8 cellular contexts compared by ENCODE assay signal in genomic region chrX:10615931-10616780, GRCh38. TPM values are rescaled to one million over a fixed set of nuclear protein-coding genes. Genes with fewer than 3 reads are reported as not detected.
DNase-seq lines count a peak whose midpoint lies in the region; ATAC-seq and TF ChIP-seq lines count a peak whose summit lies in the region.

No MANE protein-coding gene starts in this region.

- peaks cover 25% of the 10 kb centered on the region for H3K27me3 Mint-ChIP-seq in activated CD4-positive, alpha-beta T cell treated with anti-CD3 and anti-CD28 coated beads, Interleukin-2, amount 10 ng/mL, durations not matched to agents 7 days and 5 days

- no peaks in the 10 kb centered on the region for H3K36me3 Mint-ChIP-seq in activated CD4-positive, alpha-beta T cell treated with anti-CD3 and anti-CD28 coated beads, Interleukin-2, amount 10 ng/mL, durations not matched to agents 7 days and 5 days (ENCODE audit: low read depth)

- no peak overlapping the region for H3K27ac Mint-ChIP-seq in activated CD4-positive, alpha-beta T cell treated with anti-CD3 and anti-CD28 coated beads, Interleukin-2, amount 10 ng/mL, durations not matched to agents 7 days and 5 days

- ATAC-seq in HG02981 (IDR thresholded peaks at IDR 0.05; ENCODE audit: unreplicated experiment): peak; percentile 53
- ATAC-seq in right lobe of liver: peak; percentile 60 to 79 (median 70)
- ATAC-seq in aorta (ENCODE audit: low FRiP score): peak; percentile 71

- H3K4me1 ChIP-seq in right lobe of liver (peaks cover 0 to 15% (median 2%) of the 10 kb centered on the region in 4 donors), aorta (ENCODE audit: control insufficient read depth in 1 of 2, insufficient read depth in 2 of 2, low read length in 2 of 2) (no peaks in the 10 kb centered on the region)

- TF ChIP-seq CTCF in 22Rv1 (IDR thresholded peaks at IDR 0.05) (peak; percentile 75), GM12873 (IDR thresholded peaks at IDR 0.05; ENCODE audit: insufficient read depth, low read depth, low read length, missing control alignments) (peak; percentile 70), right lobe of liver (IDR thresholded peaks at IDR 0.05) (peak; percentile 59 to 81 (median 76))

- CTCF ChIA-PET in activated CD4-positive, alpha-beta T cell treated with anti-CD3 and anti-CD28 coated beads, Interleukin-2, amount 10 ng/mL, durations not matched to agents 7 days and 5 days (lab: Charles Lee): no interaction called here

- H3K9me3 Mint-ChIP-seq in activated CD4-positive, alpha-beta T cell treated with anti-CD3 and anti-CD28 coated beads, Interleukin-2, amount 10 ng/mL, durations not matched to agents 7 days and 5 days: no peaks in the 10 kb centered on the region

- H3K36me3 ChIP-seq in right lobe of liver: no peaks in the 10 kb centered on the region
- H3K36me3 ChIP-seq in aorta (ENCODE audit: control insufficient read depth in 1 of 2, insufficient read depth in 2 of 2, low read length in 1 of 2): no peaks in the 10 kb centered on the region

- H3K27me3 ChIP-seq in right lobe of liver: no peaks in the 10 kb centered on the region
- H3K27me3 ChIP-seq in aorta (ENCODE audit: control insufficient read depth in 1 of 2, insufficient read depth in 2 of 2, low read length in 1 of 2): no peaks in the 10 kb centered on the region

- intact Hi-C loops in right lobe of liver (cut with DNase I): no loop called here
- intact Hi-C loops in aorta (cut with DNase I): loop anchor here (5.0 kb wide), 2 partner anchors 419 to 424 kb away; no protein-coding TSS in a partner anchor

- TF ChIP-seq POLR2A in right lobe of liver (IDR thresholded peaks at IDR 0.05): no peak

- H3K27ac ChIP-seq in 22Rv1 (no peak overlapping the region), right lobe of liver (peak overlapping the region; percentile 5 to 50 (median 42)), aorta (ENCODE audit: low read depth in 1 of 2, low read length in 2 of 2) (no peak overlapping the region)

- H3K4me1 Mint-ChIP-seq in activated CD4-positive, alpha-beta T cell treated with anti-CD3 and anti-CD28 coated beads, Interleukin-2, amount 10 ng/mL, durations not matched to agents 7 days and 5 days: peaks cover 4% of the 10 kb centered on the region

- WGBS in right lobe of liver (ENCODE audit: insufficient coverage, low coverage, low lambda C conversion rate, missing lambda C conversion rate): 23% methylated on average over 14 of the region's 14 CpGs
- WGBS in aorta, 2 donors: 33 to 34% methylated on average over 14 of the region's 14 CpGs

- DNase-seq in NCI-H69 (lab: John Stamatoyannopoulos, UW) (peak; percentile 57), cerebellum (ENCODE audit: low spot score) (peak; percentile 51), right lobe of liver (peak in 2 of 3 donors; percentile 35 to 58), aorta (peak in 1 of 2 donors; percentile 47)
- no peak for DNase-seq in activated CD4-positive, alpha-beta T cell treated with anti-CD3 and anti-CD28 coated beads, Interleukin-2, amount 10 ng/mL, durations not matched to agents 7 days and 5 days

- H3K4me3 ChIP-seq in right lobe of liver (peak overlapping the region in 2 of 3 donors; percentile 19 to 33), aorta (ENCODE audit: low read length in 2 of 2) (no peak overlapping the region)

- POLR2A ChIA-PET in activated CD4-positive, alpha-beta T cell treated with anti-CD3 and anti-CD28 coated beads, Interleukin-2, amount 10 ng/mL, durations not matched to agents 7 days and 5 days (lab: Charles Lee): no interaction called here

- no peak overlapping the region for H3K4me3 Mint-ChIP-seq in activated CD4-positive, alpha-beta T cell treated with anti-CD3 and anti-CD28 coated beads, Interleukin-2, amount 10 ng/mL, durations not matched to agents 7 days and 5 days

- H3K9me3 ChIP-seq in right lobe of liver: no peaks in the 10 kb centered on the region
- no peaks in the 10 kb centered on the region for H3K9me3 ChIP-seq in aorta (ENCODE audit: control insufficient read depth, low read length)

RNA-seq across cellular contexts. Expression of gene MID1, which starts 4.2 kb away (rescaled TPM):
- total RNA-seq in cerebellum (35.3 TPM), right lobe of liver (1 to 10 TPM; 2.2 to 10.0 (median 4.6) TPM), aorta (10 to 100 TPM; 19.3 to 34.7 TPM)
- 10 to 100 TPM in 1 of 2 donors, 1 to 10 TPM in 1; 3.4 to 18.8 TPM for polyA plus RNA-seq in aorta
- under 1 TPM; 0.22 to 0.23 TPM for total RNA-seq in activated CD4-positive, alpha-beta T cell treated with anti-CD3 and anti-CD28 coated beads, Interleukin-2, amount 10 ng/mL, durations not matched to agents 7 days and 5 days

Comparison
In these comparisons a context has a peak if more than half of its experiments do, and no peak if none do; other contexts are left out.
1. H3K27ac ChIP-seq: peak in right lobe of liver (3 of 3); none in 22Rv1 (single experiment) and aorta (0 of 2).
2. H3K4me3 ChIP-seq: peak in right lobe of liver (2 of 3); none in aorta (0 of 2).
3. intact Hi-C loops: an anchor here in aorta (5.0 kb wide); none called in right lobe of liver.
4. Peak in every context shown above with its lines, with median percentiles within 50 percentile points of each other: CTCF ChIP-seq and ATAC-seq.